In genomic region chr2:162126145-162126926, GRCh38 we compare ENCODE assay signal across 9 cellular contexts. TPM values are rescaled to one million over a fixed set of nuclear protein-coding genes. Genes with fewer than 3 reads are reported as not detected.
DNase-seq lines count a peak whose midpoint lies in the region; ATAC-seq, FAIRE-seq and TF ChIP-seq lines count a peak whose summit lies in the region.
"Had no signal": no experiment of that assay in that cellular context is flagged by ENCODE, and none has a peak within 500 bp of the region (broad histone marks: within the 10 kb centered on the region; RNA-seq: fewer than 3 reads in every experiment).

No MANE protein-coding gene starts in this region.

- CTCF ChIA-PET in WTC11 (lab: Charles Lee), result interaction anchor here (1.3 to 3.3 kb wide), 4 partner anchors 126 to 172 kb away, joined by 3 to 15 read pairs (median 8); no protein-coding TSS in a partner anchor

- H3K27me3 Mint-ChIP-seq in activated T-cell treated with anti-CD3 and anti-CD28 coated beads, Interleukin-2, amount 50 U/mL, for 24 hours, result no peaks in the 10 kb centered on the region
- no peaks in the 10 kb centered on the region for H3K27me3 Mint-ChIP-seq in WTC11 (ENCODE audit: low read depth)

- no peaks in the 10 kb centered on the region for H3K27me3 ChIP-seq in transverse colon

- H3K36me3 Mint-ChIP-seq in activated T-cell treated with anti-CD3 and anti-CD28 coated beads, Interleukin-2, amount 50 U/mL, for 24 hours (ENCODE audit: low read depth), result no peaks in the 10 kb centered on the region
- H3K36me3 Mint-ChIP-seq in WTC11, result no peaks in the 10 kb centered on the region

- POLR2A ChIA-PET in WTC11 (lab: Charles Lee), result interaction anchor here (1.2 kb wide), 1 partner anchor 138 kb away, joined by 3 read pairs; no protein-coding TSS in a partner anchor

- peaks cover 2% of the 10 kb centered on the region for H3K9me3 Mint-ChIP-seq in activated T-cell treated with anti-CD3 and anti-CD28 coated beads, Interleukin-2, amount 50 U/mL, for 24 hours
- 0 out of 2 replicates have a peak, but pooled peaks cover 8% of the 10 kb centered on the region for H3K9me3 Mint-ChIP-seq in WTC11

- H3K4me1 Mint-ChIP-seq in activated T-cell treated with anti-CD3 and anti-CD28 coated beads, Interleukin-2, amount 50 U/mL, for 24 hours (ENCODE audit: low read depth), result peaks cover 16% of the 10 kb centered on the region
- H3K4me1 Mint-ChIP-seq in WTC11, result 0 out of 2 replicates have a peak, but pooled peaks cover 4% of the 10 kb centered on the region

- TF ChIP-seq POLR2A in transverse colon (IDR thresholded peaks at IDR 0.05), result no peak

- no peaks in the 10 kb centered on the region for H3K4me1 ChIP-seq in transverse colon

- H3K4me3 ChIP-seq in transverse colon, result no peak overlapping the region

- H3K36me3 ChIP-seq in transverse colon, result no peaks in the 10 kb centered on the region

- in situ Hi-C loops in transverse colon (cut with MboI; ENCODE audit: low pct_ligation_motif_present in 1 of 4, low pct_unique_long_range_greater_than_20kb in 1 of 4, low sequenced_read_pairs in 3 of 4), result loop anchor here (5.0 to 25.0 kb wide), 4 partner anchors 122 to 542 kb away; no protein-coding TSS in a partner anchor

- WGBS in transverse colon (ENCODE audit: low coverage in 1 of 2), 2 donors, result 67 to 70% methylated on average over 3 of the region's 3 CpGs

- no peak for TF ChIP-seq CTCF in D721Med (IDR thresholded peaks at IDR 0.05; ENCODE audit: insufficient read depth, missing control alignments)
- no peak for TF ChIP-seq CTCF in transverse colon (IDR thresholded peaks at IDR 0.05)
- no peak for TF ChIP-seq CTCF in WTC11 (IDR thresholded peaks at IDR 0.05)

- ATAC-seq in GM19043 (IDR thresholded peaks at IDR 0.05; ENCODE audit: low read depth, unreplicated experiment) (peak; percentile 95), HG03045 (IDR thresholded peaks at IDR 0.05; ENCODE audit: unreplicated experiment) (peak; percentile 80), WTC11 (no peak)

- H3K27ac ChIP-seq in transverse colon, result no peak overlapping the region

- FAIRE-seq in D721Med (lab: Jason Lieb, UNC), result no peak

- DNase-seq in Ammon's horn (ENCODE audit: low spot score) (peak; percentile 52), SKM-1 treated with dmso at 0.1 percent for 144 hours (lab: John Stamatoyannopoulos, UW; ENCODE audit: unreplicated experiment) (peak; percentile 87), D721Med (ENCODE audit: insufficient read length, low spot score) (no peak), transverse colon (no peak), WTC11 (ENCODE audit: low spot score) (no peak)
- no peak for DNase-seq in activated T-cell treated with anti-CD3 and anti-CD28 coated beads, Interleukin-2, amount 50 U/mL, for 24 hours

- no peaks in the 10 kb centered on the region for H3K9me3 ChIP-seq in transverse colon

- intact Hi-C loops in transverse colon (cut with DNase I; ENCODE audit: low total_unique reads), result loop anchor here (5.0 kb wide), 2 partner anchors 114 to 129 kb away; no protein-coding TSS in a partner anchor

- TF ChIP-seq EP300 in transverse colon (IDR thresholded peaks at IDR 0.05; ENCODE audit: low read depth), result no peak

- no peak overlapping the region for H3K4me3 Mint-ChIP-seq in activated T-cell treated with anti-CD3 and anti-CD28 coated beads, Interleukin-2, amount 50 U/mL, for 24 hours
- no peak overlapping the region for H3K4me3 Mint-ChIP-seq in WTC11

- H3K27ac Mint-ChIP-seq in activated T-cell treated with anti-CD3 and anti-CD28 coated beads, Interleukin-2, amount 50 U/mL, for 24 hours, result no peak overlapping the region
- no peak overlapping the region for H3K27ac Mint-ChIP-seq in WTC11

TF ChIP-seq in WTC11, 78 proteins besides CTCF, POLR2A, EP300 and RAD21:
- TF ChIP-seq ESRRA (CRISPR knock-in tag; IDR thresholded peaks at IDR 0.05; ENCODE audit: borderline replicate concordance), result no peak

RNA-seq across cellular contexts. Expression of gene GCG, which starts 25.7 kb away (rescaled TPM):
- total RNA-seq in transverse colon, result 10 to 100 TPM in 2 of 4 donors, not detected in 2; 17.6 to 26.8 TPM
- 0.14 TPM in 1 of 3 replicates, not detected in the others for total RNA-seq in WTC11 (2021)
- total RNA-seq: Daoy had no signal

RNA-seq across cellular contexts. Expression of gene DPP4, which starts 52.3 kb away (rescaled TPM):
- total RNA-seq in transverse colon, result 10 to 100 TPM in 1 of 4 donors, 1 to 10 TPM in 3; 1.6 to 12.7 (median 7.0) TPM
- total RNA-seq in WTC11 (2021), result 2.7 to 3.6 TPM (median 2.7 TPM) in 3 replicates

Comparison
In these comparisons a context has a peak if more than half of its experiments do, and no peak if none do; other contexts are left out.
1. DNase-seq: peak in Ammon's horn (single experiment) and SKM-1 treated with dmso at 0.1 percent for 144 hours (single experiment); none in D721Med (single experiment), activated T-cell treated with anti-CD3 and anti-CD28 coated beads, Interleukin-2, amount 50 U/mL, for 24 hours (single experiment), transverse colon (single experiment) and WTC11 (single experiment).